In the genomic region with DNA sequence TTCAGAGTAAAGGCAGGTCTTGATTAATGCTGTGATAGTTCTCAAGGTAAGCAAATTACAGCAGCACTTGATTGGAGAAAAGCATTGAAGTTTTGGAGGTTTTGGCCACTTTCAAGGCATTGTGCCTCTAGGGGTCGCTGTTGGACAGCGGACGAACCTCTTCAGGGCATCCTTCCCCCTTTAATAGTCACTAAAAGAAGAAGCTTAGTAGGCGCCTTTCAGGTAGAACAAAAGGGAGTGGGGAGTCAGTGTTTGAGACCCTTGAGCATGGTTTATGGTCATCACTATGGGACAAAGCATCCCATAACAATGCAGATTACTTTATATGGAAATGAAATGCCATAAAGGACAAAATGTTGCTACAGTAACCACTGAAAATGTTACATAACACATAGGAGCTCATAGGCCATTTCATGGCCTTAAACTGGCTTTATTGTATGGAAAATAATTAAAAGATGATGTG, we compare ENCODE assay signal across 8 cellular contexts.
DNase-seq lines count a peak whose midpoint lies in the region; ATAC-seq and TF ChIP-seq lines count a peak whose summit lies in the region.

No MANE protein-coding gene starts in this region.

- H3K36me3 ChIP-seq in sigmoid colon = no peaks in the 10 kb centered on the region

- intact Hi-C loops in sigmoid colon (cut with DNase I) = loop anchor here (1.0 to 5.0 kb wide), 3 partner anchors 429 to 1265 kb away; no protein-coding TSS in a partner anchor

- ATAC-seq in HG02885 (IDR thresholded peaks at IDR 0.05; ENCODE audit: poor library complexity, unreplicated experiment) = peak; percentile 77

- peaks cover 0 to 12% (median 8%) of the 10 kb centered on the region in 4 donors for H3K4me1 ChIP-seq in sigmoid colon

- H3K9me3 ChIP-seq in sigmoid colon = no peaks in the 10 kb centered on the region

- no peaks in the 10 kb centered on the region for H3K27me3 ChIP-seq in sigmoid colon

- TF ChIP-seq POLR2A in sigmoid colon (IDR thresholded peaks at IDR 0.05) = no peak

- TF ChIP-seq CTCF in GM12872 (IDR thresholded peaks at IDR 0.05; ENCODE audit: insufficient read depth, low read depth, low read length) = peak; percentile 90
- TF ChIP-seq CTCF in astrocyte of the spinal cord (IDR thresholded peaks at IDR 0.05; ENCODE audit: low read depth, low read length) = peak; percentile 83
- peak; percentile 53 to 90 (median 78) for TF ChIP-seq CTCF in sigmoid colon (IDR thresholded peaks at IDR 0.05)

- in situ Hi-C loops in astrocyte of the spinal cord (cut with HindIII; ENCODE audit: low sequenced_read_pairs) = no loop called here

- peak overlapping the region; percentile 49 to 78 (median 62) for H3K27ac ChIP-seq in sigmoid colon

- DNase-seq in NCI-H187 (lab: John Stamatoyannopoulos, UW) (peak; percentile 22 to 29), T1000 (lab: John Stamatoyannopoulos, UW) (peak; percentile 100), astrocyte of the spinal cord (ENCODE audit: low read depth, low spot score) (peak; percentile 86), iPS DF 4.7 (ENCODE audit: extremely low read depth, low spot score) (peak; percentile 88), sigmoid colon (peak; percentile 88), DMS79 (lab: John Stamatoyannopoulos, UW) (no peak)

- peak overlapping the region; percentile 54 for H3K4me3 ChIP-seq in astrocyte of the spinal cord (ENCODE audit: low read depth, low read length)
- H3K4me3 ChIP-seq in sigmoid colon = peak overlapping the region; percentile 38 to 50 (median 44)

- 1 to 3% methylated on average over 4 of the region's 4 CpGs for WGBS in sigmoid colon, 2 donors

- TF ChIP-seq EP300 in sigmoid colon (IDR thresholded peaks at IDR 0.05) = no peak
